In genomic region chr2:141871913-141872634, GRCh38 we compare ENCODE assay signal across 16 cellular contexts.
DNase-seq lines count a peak whose midpoint lies in the region; ATAC-seq, FAIRE-seq and TF ChIP-seq lines count a peak whose summit lies in the region.
"Had no signal": no experiment of that assay in that cellular context is flagged by ENCODE, and none has a peak within 500 bp of the region (broad histone marks: within the 10 kb centered on the region; RNA-seq: fewer than 3 reads in every experiment).

No MANE protein-coding gene starts in this region.

- H4K20me1 ChIP-seq in H9 (ENCODE audit: control insufficient read depth, insufficient read depth, insufficient read length), result no peaks in the 10 kb centered on the region
- H4K20me1 ChIP-seq in HepG2 (ENCODE audit: insufficient read depth, low read length), result no peaks in the 10 kb centered on the region
- H4K20me1 ChIP-seq: BLaER1 had no signal

- no peak for ATAC-seq in HG03280 (IDR thresholded peaks at IDR 0.05; ENCODE audit: unreplicated experiment)
- no peak for ATAC-seq in GM21737 (IDR thresholded peaks at IDR 0.05; ENCODE audit: unreplicated experiment)
- no peak for ATAC-seq in HepG2
- no peak for ATAC-seq in GM19397 (IDR thresholded peaks at IDR 0.05; ENCODE audit: unreplicated experiment)
- ATAC-seq: HCT116 had no signal

- H3K36me3 ChIP-seq in HUES64 (ENCODE audit: insufficient read depth, low read length) (no peaks in the 10 kb centered on the region), HepG2 (replicated peaks in 1 of 2; ENCODE audit: control insufficient read depth in 1 of 2, insufficient read depth in 2 of 2, low read length in 2 of 2) (no peaks in the 10 kb centered on the region)
- H3K36me3 ChIP-seq: BLaER1 had no signal

- peaks cover 3% of the 10 kb centered on the region; the same call in 1 of the 2 replicates for H3K4me1 ChIP-seq in H9 (ENCODE audit: insufficient read depth, low read length)
- H3K4me1 ChIP-seq in HUES64 (ENCODE audit: insufficient read depth, low read length), result peaks cover 30% of the 10 kb centered on the region
- H3K4me1 ChIP-seq in HepG2 (ENCODE audit: insufficient read depth, low read length), result no peaks in the 10 kb centered on the region
- H3K4me1 ChIP-seq: BLaER1, Caco-2 had no signal

- no peak overlapping the region for H4K91ac ChIP-seq in H9 (ENCODE audit: insufficient read length, low read depth, low read length)

- H3K27me3 ChIP-seq in H9 (ENCODE audit: insufficient read depth, low read length) (no peaks in the 10 kb centered on the region), HUES64 (ENCODE audit: insufficient read depth, low read length) (no peaks in the 10 kb centered on the region), HepG2 (ENCODE audit: control insufficient read depth in 1 of 2, insufficient read depth in 2 of 2, low read length in 2 of 2) (no peaks in the 10 kb centered on the region)
- H3K27me3 ChIP-seq: BLaER1 had no signal

- H3K4me2 ChIP-seq in H9 (ENCODE audit: insufficient read depth, insufficient read length, low read length), result no peak overlapping the region
- no peak overlapping the region for H3K4me2 ChIP-seq in HepG2 (ENCODE audit: low read depth, low read length)
- H3K4me2 ChIP-seq: BLaER1 had no signal

- no peak overlapping the region for H2BK20ac ChIP-seq in H9 (ENCODE audit: low read depth, low read length, poor library complexity, severe bottlenecking)

- no CpG with 5 or more reads among the region's 3 CpGs for WGBS in H9 (ENCODE audit: extremely low coverage, insufficient read length, low lambda C conversion rate)
- WGBS in HUES64, result 57% methylated on average over 3 of the region's 3 CpGs
- 2% methylated on average over 3 of the region's 3 CpGs for WGBS in HepG2 (ENCODE audit: low lambda C conversion rate)

- no peak overlapping the region for H2BK5ac ChIP-seq in H9 (ENCODE audit: insufficient read length, low read length)

- no peak overlapping the region for H3K56ac ChIP-seq in H9 (ENCODE audit: insufficient read length, low read depth, low read length)

- no peaks in the 10 kb centered on the region for H3K79me1 ChIP-seq in H9 (ENCODE audit: insufficient read depth, low read depth, low read length, poor library complexity, severe bottlenecking)

- no TSS peak for BruUV-seq in HepG2 (replicated peaks; lab: Mats Ljungman, UMichigan)

- TF ChIP-seq EP300 in HepG2 (IDR thresholded peaks at IDR 0.05; ENCODE audit: low read depth in 2 of 2, low read length in 2 of 2) (no peak), HepG2 (CRISPR knock-in tag; IDR thresholded peaks at IDR 0.05; ENCODE audit: borderline replicate concordance) (no peak)

- H2BK12ac ChIP-seq in H9 (ENCODE audit: insufficient read length, low read depth, low read length), result no peak overlapping the region

- TF ChIP-seq CTCF in H9 (conservative IDR thresholded peaks at IDR 0.05), result no peak
- no peak for TF ChIP-seq CTCF in HepG2 (CRISPR knock-in tag; IDR thresholded peaks at IDR 0.05)

- H3K4ac ChIP-seq in H9 (ENCODE audit: low read depth, low read length), result no peak overlapping the region

- H2AFZ ChIP-seq in H9 (ENCODE audit: low read length), result no peak overlapping the region
- H2AFZ ChIP-seq in HepG2 (ENCODE audit: low read length), result no peak overlapping the region

- intact Hi-C loops in HepG2 (cut with micrococcal nuclease; ENCODE audit: unreplicated experiment), result no loop called here

- no peak overlapping the region for H3K14ac ChIP-seq in H9 (ENCODE audit: insufficient read depth, low read length)

- no peak for TF ChIP-seq POLR2A in HepG2 (IDR thresholded peaks at IDR 0.05; ENCODE audit: insufficient read depth in 1 of 2, low read depth in 2 of 2, low read length in 2 of 2)

- H2BK15ac ChIP-seq in H9 (ENCODE audit: low read depth, low read length), result no peak overlapping the region

- H3K27me3 Mint-ChIP-seq in H9 (ENCODE audit: low read depth), result no peaks in the 10 kb centered on the region
- H3K27me3 Mint-ChIP-seq: CD8-positive, alpha-beta memory T cell; IgD-negative memory B cell had no signal

- H3K9me3 Mint-ChIP-seq in H9, result no peaks in the 10 kb centered on the region

- CTCF ChIA-PET in HepG2 (lab: Yijun Ruan, JAX; ENCODE audit: low intra/inter-chr PET ratio, low total read pairs), result no interaction called here

- H3K9me3 ChIP-seq in H9 (ENCODE audit: control insufficient read depth, low read depth, low read length) (no peaks in the 10 kb centered on the region), HUES64 (ENCODE audit: insufficient read depth, low read depth, low read length) (no peaks in the 10 kb centered on the region), HepG2 (ENCODE audit: low read length) (no peaks in the 10 kb centered on the region; the same call in 1 of the 2 replicates)
- H3K9me3 ChIP-seq: BLaER1, Caco-2 had no signal

- no peak overlapping the region for H2BK120ac ChIP-seq in H9 (ENCODE audit: low read depth, low read length, poor library complexity, severe bottlenecking)

- no peaks in the 10 kb centered on the region for H3K79me2 ChIP-seq in H9 (ENCODE audit: insufficient read depth, low read length)
- H3K79me2 ChIP-seq in HepG2 (ENCODE audit: insufficient read depth, low read length), result no peaks in the 10 kb centered on the region

- H3K4me1 Mint-ChIP-seq in H9, result peaks cover 28 to 30% of the 10 kb centered on the region in 2 experiments
- H3K4me1 Mint-ChIP-seq: CD8-positive, alpha-beta memory T cell; IgD-negative memory B cell had no signal

- H3K4me3 ChIP-seq in HUES64 (ENCODE audit: low read length), result peak overlapping the region; percentile 33; the same call in 1 of the 2 replicates
- no peak overlapping the region for H3K4me3 ChIP-seq in HepG2 (replicated peaks in 1 of 3; ENCODE audit: insufficient read depth in 1 of 3, low read depth in 2 of 3, low read length in 3 of 3)
- H3K4me3 ChIP-seq: BLaER1 had no signal

- DNase-seq in H9 (no peak), HepG2 (ENCODE audit: low spot score) (no peak)
- DNase-seq: AML-193; Caco-2; CD8-positive, alpha-beta memory T cell; DMS53; KG1 had no signal

- H3K23me2 ChIP-seq in H9 (ENCODE audit: insufficient read length, low read depth, low read length, poor library complexity, severe bottlenecking), result no peaks in the 10 kb centered on the region

- H3K4me3 Mint-ChIP-seq in H9, result peak overlapping the region; percentile 27 to 41; a peak in 3 of 5 replicates
- H3K4me3 Mint-ChIP-seq: CD8-positive, alpha-beta memory T cell; IgD-negative memory B cell had no signal

- no peak overlapping the region for H2AK5ac ChIP-seq in H9 (ENCODE audit: insufficient read length, low read length)

- no peak overlapping the region for H3K18ac ChIP-seq in H9 (ENCODE audit: insufficient read length, low read depth, low read length)

- POLR2A ChIA-PET in HepG2 (lab: Yijun Ruan, JAX), result no interaction called here

- no peak overlapping the region for H3T11ph ChIP-seq in H9 (ENCODE audit: low read length)

- H3K9ac ChIP-seq in H9 (ENCODE audit: extremely low read depth, insufficient read length, low read length), result no peak overlapping the region
- H3K9ac ChIP-seq in HUES64 (ENCODE audit: low read depth, low read length), result no peak overlapping the region
- H3K9ac ChIP-seq in HepG2 (ENCODE audit: insufficient read depth, low read depth, low read length), result no peak overlapping the region
- H3K9ac ChIP-seq: BLaER1 had no signal

- in situ Hi-C loops in HepG2 (cut with HindIII; ENCODE audit: extremely low pct_ligation_motif_present, low pct_unique_long_range_greater_than_20kb), result no loop called here

- H4K8ac ChIP-seq in H9 (replicated peaks; ENCODE audit: insufficient read length, low read depth, low read length), result no peak overlapping the region

- H3K23ac ChIP-seq in H9 (ENCODE audit: insufficient read length, low read depth, low read length), result no peak overlapping the region

- FAIRE-seq in endometrium (lab: Jason Lieb, UNC), result peak; percentile 50
- FAIRE-seq in HepG2 (lab: Jason Lieb, UNC), result no peak
- FAIRE-seq: HTR-8/SVneo had no signal

- H3K27ac ChIP-seq in H9 (ENCODE audit: insufficient read length, low read depth, low read length) (peak overlapping the region; percentile 78), HUES64 (ENCODE audit: low read depth, low read length) (peak overlapping the region; percentile 93), HepG2 (ENCODE audit: extremely low read length, insufficient read depth, low read length) (no peak overlapping the region)
- H3K27ac ChIP-seq: BLaER1 had no signal

- no peak overlapping the region for H4K5ac ChIP-seq in H9 (ENCODE audit: insufficient read length, low read depth, low read length)

- H3K36me3 Mint-ChIP-seq in H9 (ENCODE audit: insufficient read depth in 1 of 3, low read depth in 3 of 3), result no peaks in the 10 kb centered on the region
- H3K36me3 Mint-ChIP-seq: CD8-positive, alpha-beta memory T cell; IgD-negative memory B cell had no signal

- TF ChIP-seq RAD21 in HepG2 (CRISPR knock-in tag; IDR thresholded peaks at IDR 0.05), result no peak

- peak overlapping the region; percentile 74 to 97 (median 83); a peak in 6 of 7 replicates for H3K27ac Mint-ChIP-seq in H9
- H3K27ac Mint-ChIP-seq: CD8-positive, alpha-beta memory T cell had no signal

TF ChIP-seq in HepG2, 621 proteins besides CTCF, POLR2A, EP300 and RAD21:
- no peak for TF ChIP-seq U2AF2 (IDR thresholded peaks at IDR 0.05; ENCODE audit: low read depth, low read length)
TF ChIP-seq in HepG2: peak in this region for 0.
